ENCODE assay signal across 15 cellular contexts in genomic region chr10:91344117-91344856, GRCh38.
DNase-seq lines count a peak whose midpoint lies in the region; ATAC-seq and TF ChIP-seq lines count a peak whose summit lies in the region.
"Had no signal": no experiment of that assay in that cellular context is flagged by ENCODE, and none has a peak within 500 bp of the region (broad histone marks: within the 10 kb centered on the region; RNA-seq: fewer than 3 reads in every experiment).

No MANE protein-coding gene starts in this region.

- no peak overlapping the region for H2AK9ac ChIP-seq in IMR-90 (replicated peaks; ENCODE audit: low read depth, low read length, poor library complexity)

- no peaks in the 10 kb centered on the region for H3K9me3 ChIP-seq in IMR-90 (ENCODE audit: control insufficient read depth, insufficient read depth, low read length)
- H3K9me3 ChIP-seq: HAP-1 had no signal

- no peaks in the 10 kb centered on the region for H3K27me3 Mint-ChIP-seq in stimulated activated memory B cell treated with anti-CD40 and anti-IgM and Interleukin-4, amounts not matched to agents 10 μg/mL and 1 μg/mL and 100 μg/mL, for 72 hours
- H3K27me3 Mint-ChIP-seq: B cell had no signal

- H3K27ac Mint-ChIP-seq in stimulated activated memory B cell treated with anti-CD40 and anti-IgM and Interleukin-4, amounts not matched to agents 10 μg/mL and 1 μg/mL and 100 μg/mL, for 72 hours, result no peak overlapping the region
- H3K27ac Mint-ChIP-seq: B cell; CD8-positive, alpha-beta T cell had no signal

- H2AK5ac ChIP-seq in IMR-90 (ENCODE audit: low read depth, low read length), result no peak overlapping the region; the same call in 1 of the 2 replicates

- no peaks in the 10 kb centered on the region for H4K20me1 ChIP-seq in IMR-90 (ENCODE audit: insufficient read depth, low read length)
- H4K20me1 ChIP-seq: BLaER1 treated with 17β-estradiol and CSF1 and Interleukin-3, amounts not matched to agents 10 nM and 100 nM had no signal

- no peak overlapping the region for H3K9ac ChIP-seq in IMR-90 (ENCODE audit: low read depth, low read length)
- H3K9ac ChIP-seq: BLaER1 treated with 17β-estradiol and CSF1 and Interleukin-3, amounts not matched to agents 10 nM and 100 nM; GM23248 had no signal

- TF ChIP-seq RAD21 in IMR-90 (IDR thresholded peaks at IDR 0.05; ENCODE audit: low read length), result no peak

- H2AFZ ChIP-seq in IMR-90 (replicated peaks; ENCODE audit: low read length, poor library complexity), result no peak overlapping the region
- H2AFZ ChIP-seq: GM23248 had no signal

- in situ Hi-C loops in IMR-90 (cut with MboI; ENCODE audit: low sequenced_read_pairs), result no loop called here

- no peak overlapping the region for H4K5ac ChIP-seq in IMR-90 (ENCODE audit: low read depth, low read length)

- no peak overlapping the region; the same call in 1 of the 2 replicates for H2BK120ac ChIP-seq in IMR-90 (ENCODE audit: low read depth, low read length)

- intact Hi-C loops in IMR-90 (cut with micrococcal nuclease), result no loop called here

- no peak overlapping the region for H3K4ac ChIP-seq in IMR-90 (ENCODE audit: low read depth, low read length)

- no TSS peak for BruUV-seq in IMR-90 (replicated peaks; lab: Mats Ljungman, UMichigan)

- TF ChIP-seq CTCF in IMR-90 (conservative IDR thresholded peaks at IDR 0.05; ENCODE audit: low read depth, low read length) (no peak), epithelial cell of esophagus (IDR thresholded peaks at IDR 0.05; ENCODE audit: insufficient read depth, low read depth, low read length, missing control alignments) (no peak)

- H3K18ac ChIP-seq in IMR-90 (ENCODE audit: low read depth, low read length), result no peak overlapping the region

- H3K4me2 ChIP-seq in IMR-90 (ENCODE audit: low read depth, low read length), result no peak overlapping the region
- H3K4me2 ChIP-seq: BLaER1 treated with 17β-estradiol and CSF1 and Interleukin-3, amounts not matched to agents 10 nM and 100 nM had no signal

- CTCF ChIA-PET in IMR-90 (lab: Yijun Ruan, JAX), result interaction anchor here (0.5 kb wide), 1 partner anchor 465 kb away, joined by 4 read pairs; no protein-coding TSS in a partner anchor

- dilution Hi-C loops in IMR-90 (cut with HindIII; ENCODE audit: low sequenced_read_pairs, unreplicated experiment), result no loop called here

- H2BK20ac ChIP-seq in IMR-90 (ENCODE audit: low read depth, low read length), result no peak overlapping the region

- H3K4me1 Mint-ChIP-seq in stimulated activated memory B cell treated with anti-CD40 and anti-IgM and Interleukin-4, amounts not matched to agents 10 μg/mL and 1 μg/mL and 100 μg/mL, for 72 hours, result no peaks in the 10 kb centered on the region
- H3K4me1 Mint-ChIP-seq: B cell had no signal

- H3K23ac ChIP-seq in IMR-90 (ENCODE audit: low read depth, low read length), result no peak overlapping the region

- H3K27ac ChIP-seq in IMR-90 (ENCODE audit: insufficient read depth, low read length), result no peak overlapping the region
- H3K27ac ChIP-seq: BLaER1 treated with 17β-estradiol and CSF1 and Interleukin-3, amounts not matched to agents 10 nM and 100 nM; GM23248 had no signal

- H3K4me3 ChIP-seq in IMR-90 (ENCODE audit: insufficient read depth, low read depth, low read length) (no peak overlapping the region), epithelial cell of esophagus (ENCODE audit: low read length) (no peak overlapping the region)
- H3K4me3 ChIP-seq: BLaER1 treated with 17β-estradiol and CSF1 and Interleukin-3, amounts not matched to agents 10 nM and 100 nM; GM23248; HAP-1 had no signal

- no peaks in the 10 kb centered on the region for H3K79me1 ChIP-seq in IMR-90 (ENCODE audit: low read depth in 1 of 2, low read length in 2 of 2)

- no peak overlapping the region for H3K4me3 Mint-ChIP-seq in stimulated activated memory B cell treated with anti-CD40 and anti-IgM and Interleukin-4, amounts not matched to agents 10 μg/mL and 1 μg/mL and 100 μg/mL, for 72 hours
- H3K4me3 Mint-ChIP-seq: B cell; CD8-positive, alpha-beta T cell had no signal

- no peak overlapping the region for H4K91ac ChIP-seq in IMR-90 (ENCODE audit: insufficient read depth, low read depth, low read length)

- no peaks in the 10 kb centered on the region for H3K9me3 Mint-ChIP-seq in stimulated activated memory B cell treated with anti-CD40 and anti-IgM and Interleukin-4, amounts not matched to agents 10 μg/mL and 1 μg/mL and 100 μg/mL, for 72 hours
- H3K9me3 Mint-ChIP-seq: CD8-positive, alpha-beta T cell had no signal

- H3K36me3 ChIP-seq in IMR-90 (ENCODE audit: control insufficient read depth, insufficient read depth, low read length), result no peaks in the 10 kb centered on the region
- H3K36me3 ChIP-seq: BLaER1 treated with 17β-estradiol and CSF1 and Interleukin-3, amounts not matched to agents 10 nM and 100 nM; HAP-1 had no signal

- no peak overlapping the region for H3K14ac ChIP-seq in IMR-90 (replicated peaks; ENCODE audit: low read depth, low read length)

- H4K8ac ChIP-seq in IMR-90 (ENCODE audit: low read depth in 2 of 2, low read length in 2 of 2), result no peak overlapping the region

- no peaks in the 10 kb centered on the region for H3K27me3 ChIP-seq in IMR-90 (ENCODE audit: control insufficient read depth, insufficient read depth, low read length)
- H3K27me3 ChIP-seq: BLaER1 treated with 17β-estradiol and CSF1 and Interleukin-3, amounts not matched to agents 10 nM and 100 nM had no signal

- DNase-seq in IMR-90, result no peak
- peak; percentile 92 for DNase-seq in epithelial cell of esophagus (ENCODE audit: low read depth)
- peak; percentile 57 for DNase-seq in islet precursor cell
- no peak for DNase-seq in NCI-H2171 treated with DMSO at 0.1 percent for 48 hours (lab: John Stamatoyannopoulos, UW)
- DNase-seq in activated naive CD4-positive, alpha-beta T cell treated with anti-CD3 and anti-CD28 coated beads, Interleukin-2, amount 50 U/mL, for 16 hours, result no peak
- DNase-seq: Calu3; CD8-positive, alpha-beta T cell; DMS53; DND-41; EL; GM23248 had no signal

- no peak for TF ChIP-seq POLR2A in IMR-90 (IDR thresholded peaks at IDR 0.05; ENCODE audit: low read depth, low read length)

- no peak overlapping the region for H2BK5ac ChIP-seq in IMR-90 (ENCODE audit: low read depth, low read length, poor library complexity, severe bottlenecking)

- no peak for ATAC-seq in IMR-90 (ENCODE audit: low read depth)
- ATAC-seq in stimulated activated memory B cell treated with anti-CD40 and anti-IgM and Interleukin-4, amounts not matched to agents 10 μg/mL and 1 μg/mL and 100 μg/mL, for 72 hours, result no peak
- ATAC-seq: CD8-positive, alpha-beta T cell had no signal

- peak overlapping the region; percentile 48; the same call in 1 of the 3 replicates for H2BK15ac ChIP-seq in IMR-90 (ENCODE audit: low read depth, low read length)

- WGBS in IMR-90 (ENCODE audit: extremely low coverage in 2 of 2, insufficient read length in 1 of 2), 2 experiments, result 100% methylated on average over 2 of the region's 11 CpGs; no CpG with 5 or more reads in 1 of the 2 experiments

- H3K36me3 Mint-ChIP-seq in stimulated activated memory B cell treated with anti-CD40 and anti-IgM and Interleukin-4, amounts not matched to agents 10 μg/mL and 1 μg/mL and 100 μg/mL, for 72 hours, result no peaks in the 10 kb centered on the region
- H3K36me3 Mint-ChIP-seq: CD8-positive, alpha-beta T cell had no signal

- H3K4me1 ChIP-seq in IMR-90 (ENCODE audit: control insufficient read depth, insufficient read depth, low read length), result peaks cover 13% of the 10 kb centered on the region

- no peak overlapping the region for H3K56ac ChIP-seq in IMR-90 (ENCODE audit: extremely low read depth, insufficient read depth, low read length)

- POLR2A ChIA-PET in IMR-90 (lab: Charles Lee; ENCODE audit: unreplicated experiment), result no interaction called here

- peaks cover 10% of the 10 kb centered on the region for H3K9me1 ChIP-seq in IMR-90 (ENCODE audit: insufficient read depth, low read length)

TF ChIP-seq in IMR-90, 13 proteins besides CTCF, POLR2A, EP300 and RAD21:
- no peak for TF ChIP-seq MAZ (IDR thresholded peaks at IDR 0.05; ENCODE audit: borderline replicate concordance, low read depth, low read length)
- no peak for TF ChIP-seq FOS (IDR thresholded peaks at IDR 0.05; ENCODE audit: low read depth, low read length)
- no peak for TF ChIP-seq ELK1 (IDR thresholded peaks at IDR 0.05; ENCODE audit: borderline replicate concordance, low read depth, low read length)
- TF ChIP-seq USF2 (IDR thresholded peaks at IDR 0.05; ENCODE audit: low read depth, low read length), result no peak
- no peak for TF ChIP-seq CEBPB (IDR thresholded peaks at IDR 0.05; ENCODE audit: low read depth, low read length)
- TF ChIP-seq CHD1 (IDR thresholded peaks at IDR 0.05; ENCODE audit: low read depth, low read length), result no peak
TF ChIP-seq in IMR-90: peak in this region for 0.

Comparison
In these comparisons a context has a peak if more than half of its experiments do, and no peak if none do; other contexts are left out.
1. DNase-seq: peak in epithelial cell of esophagus (single experiment) and islet precursor cell (single experiment); none in IMR-90 (single experiment), NCI-H2171 treated with DMSO at 0.1 percent for 48 hours (single experiment) and activated naive CD4-positive, alpha-beta T cell treated with anti-CD3 and anti-CD28 coated beads, Interleukin-2, amount 50 U/mL, for 16 hours (single experiment).